1 cellular context compared by ENCODE assay signal in genomic region chr16:8861563-8862308, GRCh38.
A peak's percentile ranks its signal among the peaks of the same experiment; 100 is the strongest.
TF ChIP-seq lines count a peak whose summit lies in the region.

No MANE protein-coding gene starts in this region.

TF ChIP-seq in HepG2, 621 proteins besides CTCF, POLR2A, EP300 and RAD21 (continued from another document and continues in another):
- TF ChIP-seq HBP1 (CRISPR knock-in tag; IDR thresholded peaks at IDR 0.05; ENCODE audit: low read depth) (0 out of 2 replicates have a peak, but pooled peaks have one; percentile 71), KDM4B (CRISPR knock-in tag; IDR thresholded peaks at IDR 0.05) (no peak; the same call in 1 of the 2 replicates), CBX5 (CRISPR knock-in tag; IDR thresholded peaks at IDR 0.05; ENCODE audit: borderline replicate concordance) (no peak), ZFP91 (CRISPR knock-in tag; IDR thresholded peaks at IDR 0.05; ENCODE audit: borderline replicate concordance) (0 out of 2 replicates have a peak, but pooled peaks have one; percentile 58), ZNF639 (CRISPR knock-in tag; conservative IDR thresholded peaks at IDR 0.05) (0 out of 2 replicates have a peak, but pooled peaks have one; percentile 6), NR2C2 (CRISPR knock-in tag; IDR thresholded peaks at IDR 0.05; ENCODE audit: borderline replicate concordance) (0 out of 2 replicates have a peak, but pooled peaks have one; percentile 46), MEF2D (CRISPR knock-in tag; IDR thresholded peaks at IDR 0.05) (no peak), ASH2L (IDR thresholded peaks at IDR 0.05; ENCODE audit: insufficient read length, low read depth, low read length) (no peak), MTA1 (CRISPR knock-in tag; IDR thresholded peaks at IDR 0.05; ENCODE audit: borderline replicate concordance) (peak; percentile 80; the same call in 1 of the 2 replicates), ETV6 (CRISPR knock-in tag; conservative IDR thresholded peaks at IDR 0.05) (peak; percentile 37; the same call in 1 of the 2 replicates), SOX5 (CRISPR knock-in tag; IDR thresholded peaks at IDR 0.05; ENCODE audit: borderline replicate concordance) (peak; percentile 43; the same call in 1 of the 2 replicates), ZNF761 (CRISPR knock-in tag; conservative IDR thresholded peaks at IDR 0.05) (peak; percentile 74; the same call in 1 of the 2 replicates), ZNF543 (CRISPR knock-in tag; IDR thresholded peaks at IDR 0.05) (0 out of 2 replicates have a peak, but pooled peaks have one; percentile 32), ZBTB20 (CRISPR knock-in tag; IDR thresholded peaks at IDR 0.05; ENCODE audit: borderline replicate concordance, low read depth) (no peak), SNAPC2 (CRISPR knock-in tag; IDR thresholded peaks at IDR 0.05) (0 out of 2 replicates have a peak, but pooled peaks have one; percentile 59), SNAPC5 (CRISPR knock-in tag; IDR thresholded peaks at IDR 0.05; ENCODE audit: borderline replicate concordance) (no peak), FOXC1 (CRISPR knock-in tag; IDR thresholded peaks at IDR 0.05; ENCODE audit: borderline replicate concordance) (0 out of 2 replicates have a peak, but pooled peaks have one; percentile 13), PAX8 (CRISPR knock-in tag; IDR thresholded peaks at IDR 0.05; ENCODE audit: borderline replicate concordance) (no peak), ZC3H13 (CRISPR knock-in tag; IDR thresholded peaks at IDR 0.05) (no peak), HNF1A (IDR thresholded peaks at IDR 0.05; ENCODE audit: low read depth) (no peak), HNF1A (CRISPR knock-in tag; IDR thresholded peaks at IDR 0.05; ENCODE audit: borderline replicate concordance) (peak; percentile 59; the same call in 1 of the 2 replicates), HNRNPLL (IDR thresholded peaks at IDR 0.05; ENCODE audit: low read depth, low read length, poor library complexity, severe bottlenecking) (peak; percentile 60), SOX13 (IDR thresholded peaks at IDR 0.05) (no peak), SOX13 (CRISPR knock-in tag; conservative IDR thresholded peaks at IDR 0.05 in 1 of 2, IDR thresholded peaks at IDR 0.05 in 1 of 2) (peak in 1 of 2 experiments; percentile 36; a peak in 1 of 4 replicates), JUN (CRISPR knock-in tag; IDR thresholded peaks at IDR 0.05) (0 out of 2 replicates have a peak, but pooled peaks have one; percentile 16), THAP11 (CRISPR knock-in tag; IDR thresholded peaks at IDR 0.05) (peak; percentile 13; the same call in 1 of the 2 replicates), HNRNPK (IDR thresholded peaks at IDR 0.05; ENCODE audit: low read depth, low read length, poor library complexity, severe bottlenecking) (no peak), SAP130 (CRISPR knock-in tag; IDR thresholded peaks at IDR 0.05; ENCODE audit: low read depth) (peak; percentile 30), ADNP (CRISPR knock-in tag; IDR thresholded peaks at IDR 0.05) (peak; percentile 71), TFE3 (CRISPR knock-in tag; IDR thresholded peaks at IDR 0.05) (0 out of 2 replicates have a peak, but pooled peaks have one; percentile 11), ZBTB10 (CRISPR knock-in tag; IDR thresholded peaks at IDR 0.05; ENCODE audit: borderline replicate concordance) (peak; percentile 73), BCLAF1 (IDR thresholded peaks at IDR 0.05) (no peak), TBX2 (CRISPR knock-in tag; IDR thresholded peaks at IDR 0.05; ENCODE audit: borderline replicate concordance) (0 out of 2 replicates have a peak, but pooled peaks have one; percentile 33), HNRNPL (IDR thresholded peaks at IDR 0.05; ENCODE audit: low read depth, low read length) (0 out of 2 replicates have a peak, but pooled peaks have one; percentile 46), POLR2G (IDR thresholded peaks at IDR 0.05; ENCODE audit: low read depth, low read length) (peak; percentile 4; the same call in 1 of the 2 replicates), GMEB2 (CRISPR knock-in tag; IDR thresholded peaks at IDR 0.05; ENCODE audit: low read depth) (no peak), ZNF280B (CRISPR knock-in tag; IDR thresholded peaks at IDR 0.05; ENCODE audit: borderline replicate concordance) (peak; percentile 48; the same call in 1 of the 2 replicates)
